Comparison of ENCODE assay signal across 1 cellular context in the genomic region with DNA sequence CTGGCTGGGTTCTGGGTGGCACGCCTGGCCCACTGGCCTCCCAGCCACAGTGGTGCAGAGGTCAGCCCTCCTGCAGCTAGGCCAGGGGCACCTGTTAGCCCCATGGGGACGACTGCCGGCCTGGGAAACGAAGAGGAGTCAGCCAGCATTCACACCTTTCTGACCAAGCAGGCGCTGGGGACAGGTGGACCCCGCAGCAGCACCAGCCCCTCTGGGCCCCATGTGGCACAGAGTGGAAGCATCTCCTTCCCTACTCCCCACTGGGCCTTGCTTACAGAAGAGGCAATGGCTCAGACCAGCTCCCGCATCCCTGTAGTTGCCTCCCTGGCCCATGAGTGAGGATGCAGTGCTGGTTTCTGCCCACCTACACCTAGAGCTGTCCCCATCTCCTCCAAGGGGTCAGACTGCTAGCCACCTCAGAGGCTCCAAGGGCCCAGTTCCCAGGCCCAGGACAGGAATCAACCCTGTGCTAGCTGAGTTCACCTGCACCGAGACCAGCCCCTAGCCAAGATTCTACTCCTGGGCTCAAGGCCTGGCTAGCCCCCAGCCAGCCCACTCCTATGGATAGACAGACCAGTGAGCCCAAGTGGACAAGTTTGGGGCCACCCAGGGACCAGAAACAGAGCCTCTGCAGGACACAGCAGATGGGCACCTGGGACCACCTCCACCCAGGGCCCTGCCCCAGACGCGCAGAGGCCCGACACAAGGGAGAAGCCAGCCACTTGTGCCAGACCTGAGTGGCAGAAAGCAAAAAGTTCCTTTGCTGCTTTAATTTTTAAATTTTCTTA.
TF ChIP-seq lines count a peak whose summit lies in the region.

No MANE protein-coding gene starts in this region.

TF ChIP-seq in HCT116, 20 proteins besides CTCF, POLR2A, EP300 and RAD21 (continued from another document):
- TF ChIP-seq, protein P1, sequence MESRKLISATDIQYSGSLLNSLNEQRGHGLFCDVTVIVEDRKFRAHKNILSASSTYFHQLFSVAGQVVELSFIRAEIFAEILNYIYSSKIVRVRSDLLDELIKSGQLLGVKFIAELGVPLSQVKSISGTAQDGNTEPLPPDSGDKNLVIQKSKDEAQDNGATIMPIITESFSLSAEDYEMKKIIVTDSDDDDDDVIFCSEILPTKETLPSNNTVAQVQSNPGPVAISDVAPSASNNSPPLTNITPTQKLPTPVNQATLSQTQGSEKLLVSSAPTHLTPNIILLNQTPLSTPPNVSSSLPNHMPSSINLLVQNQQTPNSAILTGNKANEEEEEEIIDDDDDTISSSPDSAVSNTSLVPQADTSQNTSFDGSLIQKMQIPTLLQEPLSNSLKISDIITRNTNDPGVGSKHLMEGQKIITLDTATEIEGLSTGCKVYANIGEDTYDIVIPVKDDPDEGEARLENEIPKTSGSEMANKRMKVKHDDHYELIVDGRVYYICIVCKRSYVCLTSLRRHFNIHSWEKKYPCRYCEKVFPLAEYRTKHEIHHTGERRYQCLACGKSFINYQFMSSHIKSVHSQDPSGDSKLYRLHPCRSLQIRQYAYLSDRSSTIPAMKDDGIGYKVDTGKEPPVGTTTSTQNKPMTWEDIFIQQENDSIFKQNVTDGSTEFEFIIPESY (IDR thresholded peaks at IDR 0.05; ENCODE audit: extremely low read depth, insufficient replicate concordance, low read length) = no peak
- TF ChIP-seq EZH2phosphoT487 (IDR thresholded peaks at IDR 0.05; ENCODE audit: borderline replicate concordance) (no peak), EZH2 (IDR thresholded peaks at IDR 0.05) (no peak)
- TF ChIP-seq, protein P2, sequence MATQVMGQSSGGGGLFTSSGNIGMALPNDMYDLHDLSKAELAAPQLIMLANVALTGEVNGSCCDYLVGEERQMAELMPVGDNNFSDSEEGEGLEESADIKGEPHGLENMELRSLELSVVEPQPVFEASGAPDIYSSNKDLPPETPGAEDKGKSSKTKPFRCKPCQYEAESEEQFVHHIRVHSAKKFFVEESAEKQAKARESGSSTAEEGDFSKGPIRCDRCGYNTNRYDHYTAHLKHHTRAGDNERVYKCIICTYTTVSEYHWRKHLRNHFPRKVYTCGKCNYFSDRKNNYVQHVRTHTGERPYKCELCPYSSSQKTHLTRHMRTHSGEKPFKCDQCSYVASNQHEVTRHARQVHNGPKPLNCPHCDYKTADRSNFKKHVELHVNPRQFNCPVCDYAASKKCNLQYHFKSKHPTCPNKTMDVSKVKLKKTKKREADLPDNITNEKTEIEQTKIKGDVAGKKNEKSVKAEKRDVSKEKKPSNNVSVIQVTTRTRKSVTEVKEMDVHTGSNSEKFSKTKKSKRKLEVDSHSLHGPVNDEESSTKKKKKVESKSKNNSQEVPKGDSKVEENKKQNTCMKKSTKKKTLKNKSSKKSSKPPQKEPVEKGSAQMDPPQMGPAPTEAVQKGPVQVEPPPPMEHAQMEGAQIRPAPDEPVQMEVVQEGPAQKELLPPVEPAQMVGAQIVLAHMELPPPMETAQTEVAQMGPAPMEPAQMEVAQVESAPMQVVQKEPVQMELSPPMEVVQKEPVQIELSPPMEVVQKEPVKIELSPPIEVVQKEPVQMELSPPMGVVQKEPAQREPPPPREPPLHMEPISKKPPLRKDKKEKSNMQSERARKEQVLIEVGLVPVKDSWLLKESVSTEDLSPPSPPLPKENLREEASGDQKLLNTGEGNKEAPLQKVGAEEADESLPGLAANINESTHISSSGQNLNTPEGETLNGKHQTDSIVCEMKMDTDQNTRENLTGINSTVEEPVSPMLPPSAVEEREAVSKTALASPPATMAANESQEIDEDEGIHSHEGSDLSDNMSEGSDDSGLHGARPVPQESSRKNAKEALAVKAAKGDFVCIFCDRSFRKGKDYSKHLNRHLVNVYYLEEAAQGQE (IDR thresholded peaks at IDR 0.05; ENCODE audit: low read depth) = no peak
TF ChIP-seq in HCT116: peak in this region for 1.
